8 cellular contexts compared by ENCODE assay signal in the genomic region with DNA sequence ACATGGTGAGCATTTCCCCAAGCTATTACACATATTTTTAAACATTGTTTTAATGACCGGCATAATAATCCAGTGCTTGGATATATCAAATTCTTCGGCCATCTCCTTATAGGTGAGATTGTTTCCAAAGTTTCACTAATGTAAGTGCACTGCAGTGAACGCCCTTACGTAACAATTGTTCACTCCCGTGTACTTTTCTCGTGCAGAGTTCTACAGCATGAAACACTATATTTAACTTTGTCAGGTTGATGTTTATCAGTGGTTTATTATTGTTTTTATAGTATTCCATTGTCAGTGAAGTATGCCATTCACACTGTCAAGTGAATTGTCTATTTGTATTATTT. TPM values are rescaled to one million over a fixed set of nuclear protein-coding genes. Genes with fewer than 3 reads are reported as not detected.
A peak's percentile ranks its signal among the peaks of the same experiment; 100 is the strongest.
DNase-seq lines count a peak whose midpoint lies in the region; ATAC-seq, FAIRE-seq and TF ChIP-seq lines count a peak whose summit lies in the region.

No MANE protein-coding gene starts in this region.

- no peaks in the 10 kb centered on the region for H3K9me3 ChIP-seq in CD8-positive, alpha-beta T cell (ENCODE audit: low read length)
- H3K9me3 ChIP-seq in OCI-LY3 (ENCODE audit: insufficient read depth, low read length), result no peaks in the 10 kb centered on the region
- H3K9me3 ChIP-seq in H1 (ENCODE audit: insufficient read depth in 2 of 2, low read depth in 1 of 2, low read length in 1 of 2), result no peaks in the 10 kb centered on the region
- H3K9me3 ChIP-seq in neutrophil, result no peaks in the 10 kb centered on the region

- H4K8ac ChIP-seq in H1 (ENCODE audit: extremely low read depth, insufficient read depth, low read length), result no peak overlapping the region

- no peaks in the 10 kb centered on the region for H3K27me3 Mint-ChIP-seq in CD8-positive, alpha-beta T cell (ENCODE audit: low read depth)

- ATAC-seq in CD8-positive, alpha-beta T cell, result no peak

- H2BK5ac ChIP-seq in H1 (ENCODE audit: low read depth, low read length), result no peak overlapping the region

- H3K36me3 ChIP-seq in CD8-positive, alpha-beta T cell (ENCODE audit: insufficient read depth, low read length), result peaks cover 7% of the 10 kb centered on the region
- H3K36me3 ChIP-seq in OCI-LY3 (replicated peaks; ENCODE audit: low read depth, low read length) (peaks cover 19% of the 10 kb centered on the region), H1 (ENCODE audit: control insufficient read depth in 2 of 4, insufficient read depth in 4 of 4, low read length in 3 of 4) (peaks cover 0 to 9% (median 9%) of the 10 kb centered on the region in 4 experiments; a peak in 6 of 8 replicates), neutrophil (peaks cover 7% of the 10 kb centered on the region)

- no peak for TF ChIP-seq CTCF in CD8-positive, alpha-beta T cell (IDR thresholded peaks at IDR 0.05)
- TF ChIP-seq CTCF in OCI-LY3 (IDR thresholded peaks at IDR 0.05; ENCODE audit: low read depth, low read length), result no peak
- TF ChIP-seq CTCF in H1 (IDR thresholded peaks at IDR 0.05; ENCODE audit: control extremely low read depth in 1 of 3, insufficient read depth in 1 of 3, low read depth in 1 of 3, low read length in 3 of 3), result no peak
- no peak for TF ChIP-seq CTCF in neutrophil (IDR thresholded peaks at IDR 0.05)

- no peak for TF ChIP-seq EP300 in H1 (IDR thresholded peaks at IDR 0.05; ENCODE audit: borderline replicate concordance in 1 of 2, low read depth in 2 of 2, low read length in 2 of 2)

- peaks cover 34% of the 10 kb centered on the region for H3K4me1 Mint-ChIP-seq in CD8-positive, alpha-beta T cell (ENCODE audit: low read depth)

- POLR2A ChIA-PET in CD8-positive, alpha-beta T cell (lab: Charles Lee), result interaction anchor here (0.7 to 5.7 kb wide), 3 partner anchors 8 to 63 kb away, joined by 3 to 74 read pairs (median 14); a partner anchor contains a TSS
- POLR2A ChIA-PET in H1 (lab: Charles Lee; ENCODE audit: partially characterized antibody), result interaction anchor here (1.3 to 1.6 kb wide), 3 partner anchors 9 to 21 kb away, joined by 3 to 14 read pairs (median 3); a partner anchor contains a TSS

- H4K20me1 ChIP-seq in OCI-LY3 (ENCODE audit: insufficient read depth, low read length) (peaks cover 10% of the 10 kb centered on the region), H1 (replicated peaks in 1 of 2; ENCODE audit: control insufficient read depth in 1 of 2, insufficient read depth in 2 of 2, low read length in 2 of 2) (peaks cover 6 to 8% of the 10 kb centered on the region in 2 experiments)

- CTCF ChIA-PET in CD8-positive, alpha-beta T cell (lab: Charles Lee), result interaction anchor here (0.9 to 2.8 kb wide), 6 partner anchors 9 to 83 kb away, joined by 3 to 24 read pairs (median 6); a partner anchor contains a TSS
- CTCF ChIA-PET in H1 (lab: Charles Lee; ENCODE audit: partially characterized antibody), result interaction anchor here (1.0 to 4.4 kb wide), 5 partner anchors 12 to 61 kb away, joined by 3 to 15 read pairs (median 4); no protein-coding TSS in a partner anchor

- H3K4me1 ChIP-seq in CD8-positive, alpha-beta T cell (ENCODE audit: insufficient read depth, low read length), result peaks cover 28% of the 10 kb centered on the region
- H3K4me1 ChIP-seq in OCI-LY3 (ENCODE audit: low read length), result peaks cover 28% of the 10 kb centered on the region
- peaks cover 5 to 16% (median 10%) of the 10 kb centered on the region in 4 experiments; a peak in 6 of 7 replicates for H3K4me1 ChIP-seq in H1 (replicated peaks in 1 of 4; ENCODE audit: control insufficient read depth in 3 of 4, insufficient read depth in 4 of 4, low read length in 3 of 4)
- peaks cover 40 to 44% of the 10 kb centered on the region in 2 experiments for H3K4me1 ChIP-seq in neutrophil (ENCODE audit: control insufficient read depth in 1 of 2, insufficient read depth in 1 of 2, low read depth in 1 of 2, low read length in 1 of 2)

- no peak overlapping the region for H2BK15ac ChIP-seq in H1 (ENCODE audit: low read length)

- H3K23ac ChIP-seq in H1 (ENCODE audit: insufficient read length), result no peak overlapping the region

- peaks cover 8% of the 10 kb centered on the region; the same call in 1 of the 2 replicates for H3K79me1 ChIP-seq in H1 (ENCODE audit: low read depth, low read length)

- H3K9me3 Mint-ChIP-seq in CD8-positive, alpha-beta T cell, result no peaks in the 10 kb centered on the region

- H3K27ac Mint-ChIP-seq in CD8-positive, alpha-beta T cell, result peak overlapping the region; percentile 97

- peaks cover 46% of the 10 kb centered on the region for H3K79me2 ChIP-seq in OCI-LY3 (ENCODE audit: low read length)
- H3K79me2 ChIP-seq in H1 (ENCODE audit: control insufficient read depth in 1 of 2, insufficient read depth in 2 of 2, low read length in 2 of 2), result peaks cover 0 to 14% of the 10 kb centered on the region in 2 experiments; a peak in 3 of 4 replicates

- 69% methylated on average over 6 of the region's 6 CpGs; no CpG with 5 or more reads in 1 of the 2 experiments for WGBS in H1 (ENCODE audit: extremely low coverage in 1 of 2, insufficient coverage in 1 of 2, insufficient read length in 1 of 2, insufficient replicate concordance in 2 of 2, low coverage in 1 of 2, low lambda C conversion rate in 2 of 2, missing lambda C conversion rate in 1 of 2), 2 experiments

- no peak for TF ChIP-seq POLR2A in H1 (IDR thresholded peaks at IDR 0.05; ENCODE audit: control extremely low read depth in 1 of 2, low read depth in 2 of 2, low read length in 2 of 2)

- H3K14ac ChIP-seq in H1 (ENCODE audit: insufficient read length), result no peak overlapping the region

- no peak for DNase-seq in CD8-positive, alpha-beta T cell
- DNase-seq in H1 (ENCODE audit: low read depth in 1 of 2, low spot score in 2 of 2), result no peak
- no peak for DNase-seq in dermis blood vessel endothelial cell
- DNase-seq in stimulated activated CD4-positive, alpha-beta T cell treated with anti-CD3 and anti-CD28 coated beads, Interleukin-15, amount 100 ng/mL, for 24 hours, result no peak
- DNase-seq in epidermal melanocyte (ENCODE audit: insufficient read length, low spot score), result no peak
- no peak for DNase-seq in NCI-H446 treated with DMSO at 0.1 percent for 48 hours (lab: John Stamatoyannopoulos, UW)

- H3K4me3 Mint-ChIP-seq in CD8-positive, alpha-beta T cell, result peak overlapping the region; percentile 94

- peaks cover 15% of the 10 kb centered on the region; the same call in 1 of the 2 replicates for H3K23me2 ChIP-seq in H1 (ENCODE audit: low read depth, low read length)

- H3K27ac ChIP-seq in CD8-positive, alpha-beta T cell (ENCODE audit: low read depth, low read length), result peak overlapping the region; percentile 82
- H3K27ac ChIP-seq in OCI-LY3 (ENCODE audit: low read length) (peak overlapping the region; percentile 42; the same call in 1 of the 2 replicates), H1 (ENCODE audit: low read depth, low read length) (no peak overlapping the region), neutrophil (peak overlapping the region; percentile 91)

- H3K36me3 Mint-ChIP-seq in CD8-positive, alpha-beta T cell, result peaks cover 26% of the 10 kb centered on the region

- H3K56ac ChIP-seq in H1 (replicated peaks; ENCODE audit: insufficient read length, low read depth, low read length), result no peak overlapping the region

- H2AK5ac ChIP-seq in H1 (ENCODE audit: low read depth, low read length), result no peak overlapping the region

- H3K4ac ChIP-seq in H1 (replicated peaks; ENCODE audit: insufficient read length, low read depth, low read length), result no peak overlapping the region

- no peak overlapping the region for H2BK20ac ChIP-seq in H1 (ENCODE audit: low read length)

- H3K9ac ChIP-seq in OCI-LY3 (ENCODE audit: low read length) (peak overlapping the region; percentile 71), H1 (replicated peaks in 1 of 4; ENCODE audit: extremely low read depth in 1 of 4, low read depth in 3 of 4, low read length in 3 of 4) (no peak overlapping the region)

- H2AFZ ChIP-seq in OCI-LY3 (ENCODE audit: low read depth, low read length) (peak overlapping the region; percentile 90), H1 (ENCODE audit: low read length) (no peak overlapping the region)

- H4K91ac ChIP-seq in H1 (replicated peaks; ENCODE audit: insufficient read length, low read length), result no peak overlapping the region

- H3K4me2 ChIP-seq in OCI-LY3 (ENCODE audit: low read length), result peak overlapping the region; percentile 95
- H3K4me2 ChIP-seq in H1 (ENCODE audit: insufficient read depth in 1 of 2, low read depth in 2 of 2, low read length in 2 of 2), result peak overlapping the region; percentile 58 to 98

- no peak overlapping the region for H2BK120ac ChIP-seq in H1 (replicated peaks; ENCODE audit: low read depth, low read length)

- H2BK12ac ChIP-seq in H1 (ENCODE audit: low read depth, low read length), result no peak overlapping the region

- TF ChIP-seq RAD21 in H1 (IDR thresholded peaks at IDR 0.05 in 1 of 2, conservative IDR thresholded peaks at IDR 0.05 in 1 of 2; ENCODE audit: low read depth in 2 of 2, low read length in 2 of 2), result no peak

- H3K18ac ChIP-seq in H1 (ENCODE audit: extremely low read depth, low read length), result no peak overlapping the region

- H4K5ac ChIP-seq in H1 (ENCODE audit: insufficient read length, low read depth, low read length), result no peak overlapping the region

- no peak for FAIRE-seq in H1 (lab: Jason Lieb, UNC)

- intact Hi-C loops in CD8-positive, alpha-beta T cell (cut with DNase I, micrococcal nuclease), result loop anchor here (1.0 to 5.0 kb wide), 2 partner anchors 8 to 1839 kb away; a partner anchor contains a TSS

- no peaks in the 10 kb centered on the region for H3K27me3 ChIP-seq in CD8-positive, alpha-beta T cell (ENCODE audit: insufficient read depth, low read length)
- H3K27me3 ChIP-seq in OCI-LY3 (ENCODE audit: low read depth, low read length) (no peaks in the 10 kb centered on the region), H1 (replicated peaks in 1 of 4; ENCODE audit: control insufficient read depth in 3 of 4, extremely low read depth in 1 of 4, insufficient read depth in 3 of 4, low read length in 3 of 4) (no peaks in the 10 kb centered on the region), neutrophil (no peaks in the 10 kb centered on the region)

- peak overlapping the region; percentile 53 for H3K4me3 ChIP-seq in CD8-positive, alpha-beta T cell (ENCODE audit: low read depth, low read length)
- H3K4me3 ChIP-seq in OCI-LY3 (ENCODE audit: low read length) (peak overlapping the region; percentile 83), H1 (ENCODE audit: extremely low read depth in 1 of 4, insufficient read depth in 2 of 4, low read depth in 3 of 4, low read length in 4 of 4) (peak overlapping the region in 3 of 4 experiments; percentile 14 to 56 (median 23); a peak in 5 of 8 replicates), neutrophil (ENCODE audit: low read depth in 1 of 2, low read length in 1 of 2) (peak overlapping the region; percentile 65 to 82)

RNA-seq across cellular contexts. Expression of a gene that starts 3.4 kb away (rescaled TPM):
- total RNA-seq in CD8-positive, alpha-beta T cell, result 10 to 100 TPM; 44.9 to 49.5 TPM
- total RNA-seq in H1 (2021; fragmentation: NEBNext Ultra II Directional; extraction: Animal tissue kit (Norgen Biotek cat#: 25700)), result 11.9 and 14.5 TPM in 2 replicates
- 8.2 and 16.2 TPM in 2 replicates for polyA plus RNA-seq in H1 (2011; rRNA removed)
- 15.2 TPM for polyA plus RNA-seq in H1 (2011; cell fraction: cytosol; rRNA removed)
- polyA plus RNA-seq in H1 (2011; cell fraction: nucleus; rRNA removed), result 51.0 TPM
- 7.7 to 14.7 TPM (median 10.5 TPM) in 4 replicates for polyA plus RNA-seq in H1 (2012, experiment 1 of 2)
- 1.1 TPM for polyA plus RNA-seq in H1 (2012, experiment 2 of 2)
- polyA plus RNA-seq in H1 (2013, experiment 1 of 2), result 4.6 TPM
- polyA plus RNA-seq in H1 (2013, experiment 2 of 2), result 4.8 TPM
- polyA minus RNA-seq in H1 (2011; rRNA and poly(A)+ RNA removed), result 56.7 and 63.7 TPM in 2 replicates
- 13.9 TPM for polyA minus RNA-seq in H1 (2011; cell fraction: cytosol; rRNA and poly(A)+ RNA removed)
- 40.3 TPM for polyA minus RNA-seq in H1 (2011; cell fraction: nucleus; rRNA and poly(A)+ RNA removed)
- total RNA-seq in dermis blood vessel endothelial cell, result 19.1 and 31.5 TPM in 2 replicates

RNA-seq across cellular contexts. Expression of a gene that starts 7.9 kb away (rescaled TPM):
- 10 to 100 TPM; 52.4 to 52.5 TPM for total RNA-seq in CD8-positive, alpha-beta T cell
- total RNA-seq in H1 (2021; fragmentation: NEBNext Ultra II Directional; extraction: Animal tissue kit (Norgen Biotek cat#: 25700)), result 20.4 and 23.1 TPM in 2 replicates
- 24.3 and 26.5 TPM in 2 replicates for polyA plus RNA-seq in H1 (2011; rRNA removed)
- polyA plus RNA-seq in H1 (2011; cell fraction: cytosol; rRNA removed), result 24.9 TPM
- polyA plus RNA-seq in H1 (2011; cell fraction: nucleus; rRNA removed), result 19.2 TPM
- 15.1 to 22.8 TPM (median 18.6 TPM) in 4 replicates for polyA plus RNA-seq in H1 (2012, experiment 1 of 2)
- 26.4 TPM for polyA plus RNA-seq in H1 (2012, experiment 2 of 2)
- polyA plus RNA-seq in H1 (2013, experiment 1 of 2), result 23.3 TPM
- 22.5 TPM for polyA plus RNA-seq in H1 (2013, experiment 2 of 2)
- 13.0 and 14.3 TPM in 2 replicates for polyA minus RNA-seq in H1 (2011; rRNA and poly(A)+ RNA removed)
- polyA minus RNA-seq in H1 (2011; cell fraction: cytosol; rRNA and poly(A)+ RNA removed), result 9.3 TPM
- polyA minus RNA-seq in H1 (2011; cell fraction: nucleus; rRNA and poly(A)+ RNA removed), result 7.2 TPM
- total RNA-seq in dermis blood vessel endothelial cell, result 24.8 and 36.2 TPM in 2 replicates

Comparison
In these comparisons a context has a peak if more than half of its experiments do, and no peak if none do; other contexts are left out.
1. H3K4me3 ChIP-seq: peak in every context shown above with its lines; median percentile 83 in OCI-LY3; 74 in neutrophil; 53 in CD8-positive, alpha-beta T cell; 23 in H1.